ENCODE assay signal across 21 cellular contexts in the genomic region with DNA sequence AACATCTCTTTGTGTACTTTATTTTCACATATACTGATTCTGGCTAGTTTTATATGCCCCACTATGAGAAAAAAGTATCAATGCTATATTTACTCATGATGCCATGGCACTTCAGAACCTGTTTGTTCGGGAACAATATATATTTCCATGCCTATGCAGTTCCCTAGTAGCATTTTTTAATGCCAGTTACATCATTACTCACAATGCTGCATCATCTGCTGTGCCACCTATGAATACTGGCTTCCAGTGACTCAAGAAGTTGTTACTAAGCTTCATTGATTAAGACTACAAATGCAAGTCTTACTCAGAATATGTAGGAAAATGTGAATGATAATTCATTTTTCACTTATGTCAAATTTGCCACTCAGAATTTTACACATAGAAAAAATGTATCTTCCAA.
"Had no signal": no experiment of that assay in that cellular context is flagged by ENCODE, and none has a peak within 500 bp of the region (broad histone marks: within the 10 kb centered on the region; RNA-seq: fewer than 3 reads in every experiment).

No MANE protein-coding gene starts in this region.

- H3K4me3 ChIP-seq: left lung, lower lobe of right lung, ovary, right atrium auricular region, skin epidermis, tibial nerve, uterus had no signal

- H3K27me3 ChIP-seq: ovary, right atrium auricular region, tibial nerve, uterus had no signal

- H3K36me3 ChIP-seq: left lung, lower lobe of right lung, ovary, right atrium auricular region, tibial nerve, uterus had no signal

- H3K9me3 ChIP-seq: left lung, lower lobe of right lung, ovary, right atrium auricular region, tibial nerve, uterus had no signal

- H3K27ac ChIP-seq: left lung, lower lobe of right lung, ovary, right atrium auricular region, skin epidermis, tibial nerve, uterus had no signal

- H3K4me1 ChIP-seq: left lung, lower lobe of right lung, right atrium auricular region, tibial nerve, uterus had no signal

- ATAC-seq: left colon; left lung; lower lobe of right lung; naive thymus-derived CD4-positive, alpha-beta T cell; natural killer cell treated with Interleukin-12 subunit alpha and Interleukin-12 subunit beta and Interleukin-15 and Interleukin-18, amount 100 ng/mL, for 72 hours; sciatic nerve; stimulated activated effector memory CD8-positive, alpha-beta T cell treated with anti-CD3 and anti-CD28 coated beads, Interleukin-12 subunit alpha, Interleukin-12 subunit beta, amount 100 ng/mL, for 72 hours had no signal

- DNase-seq: hypothalamus; immature natural killer cell; kidney; left colon; left lung; lower lobe of right lung; mesendoderm; naive thymus-derived CD4-positive, alpha-beta T cell; ovary; stimulated activated CD4-positive, alpha-beta T cell treated with anti-CD3 and anti-CD28 coated beads, Interleukin-12 subunit alpha, Interleukin-12 subunit beta, amount 100 ng/mL, for 4 hours; stimulated activated CD4-positive, alpha-beta T cell treated with anti-CD3 and anti-CD28 coated beads, Interleukin-15, amount 100 ng/mL, for 24 hours; stimulated activated CD4-positive, alpha-beta T cell treated with anti-CD3 and anti-CD28 coated beads, Interleukin-4, amount 100 ng/mL, for 24 hours; stimulated activated naive CD4-positive, alpha-beta T cell; substantia nigra; uterus had no signal
